9 cellular contexts compared by ENCODE assay signal in genomic region chr5:175915066-175916037, GRCh38. TPM values are rescaled to one million over a fixed set of nuclear protein-coding genes. Genes with fewer than 3 reads are reported as not detected.
DNase-seq lines count a peak whose midpoint lies in the region; ATAC-seq and FAIRE-seq lines count a peak whose summit lies in the region.
"Not testable (repeated sequence)": the region's sequence is repeated elsewhere in the genome, so short reads cannot be mapped to it uniquely, and the experiment has no call there.
"Had no signal": no experiment of that assay in that cellular context is flagged by ENCODE, and none has a peak within 500 bp of the region (broad histone marks: within the 10 kb centered on the region; RNA-seq: fewer than 3 reads in every experiment).

No MANE protein-coding gene starts in this region.

- not testable (repeated sequence) for H3K9me3 ChIP-seq in T-helper 17 cell (ENCODE audit: control insufficient read depth, low read length, poor library complexity, severe bottlenecking)

- H3K36me3 Mint-ChIP-seq in T-helper 17 cell (ENCODE audit: low read depth) = not testable (repeated sequence)
- H3K36me3 Mint-ChIP-seq in activated naive CD4-positive, alpha-beta T cell treated with anti-CD3 and anti-CD28 coated beads, Interleukin-2, amount 50 U/mL, for 24 hours = peaks cover 14% of the 10 kb centered on the region
- H3K36me3 Mint-ChIP-seq in memory B cell = peaks cover 12% of the 10 kb centered on the region

- peak; percentile 59 for ATAC-seq in GM19467 (IDR thresholded peaks at IDR 0.05; ENCODE audit: unreplicated experiment)
- ATAC-seq in HG02642 (IDR thresholded peaks at IDR 0.05; ENCODE audit: poor library complexity, unreplicated experiment) = peak; percentile 47
- peak; percentile 59 for ATAC-seq in HG03354 (IDR thresholded peaks at IDR 0.05; ENCODE audit: poor library complexity, severe bottlenecking, unreplicated experiment)
- peak; percentile 44 for ATAC-seq in T-helper 17 cell
- peak; percentile 34 for ATAC-seq in memory B cell (ENCODE audit: low read depth)

- peak; percentile 72 for FAIRE-seq in GM18507 (lab: Jason Lieb, UNC)

- not testable (repeated sequence) for H3K27me3 Mint-ChIP-seq in T-helper 17 cell; activated naive CD4-positive, alpha-beta T cell treated with anti-CD3 and anti-CD28 coated beads, Interleukin-2, amount 50 U/mL, for 24 hours; memory B cell

- DNase-seq in GM18507 (ENCODE audit: extremely low spot score, insufficient read length, low read depth); T-helper 17 cell; memory B cell (ENCODE audit: low spot score in 2 of 2): not testable (repeated sequence)

- H3K9me3 Mint-ChIP-seq in activated naive CD4-positive, alpha-beta T cell treated with anti-CD3 and anti-CD28 coated beads, Interleukin-2, amount 50 U/mL, for 24 hours; memory B cell: not testable (repeated sequence)

- peak overlapping the region; percentile 72 for H3K27ac Mint-ChIP-seq in T-helper 17 cell
- not testable (repeated sequence) for H3K27ac Mint-ChIP-seq in activated naive CD4-positive, alpha-beta T cell treated with anti-CD3 and anti-CD28 coated beads, Interleukin-2, amount 50 U/mL, for 24 hours; memory B cell

- H3K4me3 Mint-ChIP-seq in T-helper 17 cell = not testable (repeated sequence)
- peak overlapping the region; percentile 38 for H3K4me3 Mint-ChIP-seq in activated naive CD4-positive, alpha-beta T cell treated with anti-CD3 and anti-CD28 coated beads, Interleukin-2, amount 50 U/mL, for 24 hours
- peak overlapping the region; percentile 46 for H3K4me3 Mint-ChIP-seq in memory B cell

- H3K4me1 Mint-ChIP-seq in T-helper 17 cell, memory B cell: not testable (repeated sequence)
- H3K4me1 Mint-ChIP-seq in activated naive CD4-positive, alpha-beta T cell treated with anti-CD3 and anti-CD28 coated beads, Interleukin-2, amount 50 U/mL, for 24 hours = peaks cover 12% of the 10 kb centered on the region

RNA-seq across cellular contexts. Expression of gene CPLX2, which starts 44.0 kb away (rescaled TPM):
- total RNA-seq in T-helper 17 cell = not detected
- total RNA-seq: G401; T-helper 2 cell treated with Interferon-gamma antibody and Interleukin-4, amounts not matched to agents 100 ng/mL and 5 ng/mL, for 36 hours had no signal

RNA-seq across cellular contexts. Expression of gene THOC3, which starts 52.8 kb away (rescaled TPM):
- 100 to 1,000 TPM in 1 of 2 donors, 10 to 100 TPM in 1; 71.5 to 120 TPM for total RNA-seq in T-helper 17 cell
